1 cellular context compared by ENCODE assay signal in genomic region chr3:12766541-12766940, GRCh38.
TF ChIP-seq lines count a peak whose summit lies in the region.

No MANE protein-coding gene starts in this region.

TF ChIP-seq in IMR-90, 13 proteins besides CTCF, POLR2A, EP300 and RAD21 (continued from another document):
- TF ChIP-seq SMC3 (IDR thresholded peaks at IDR 0.05; ENCODE audit: low read depth, low read length) (no peak), MXI1 (IDR thresholded peaks at IDR 0.05; ENCODE audit: borderline replicate concordance, low read depth, low read length) (no peak), MAZ (IDR thresholded peaks at IDR 0.05; ENCODE audit: borderline replicate concordance, low read depth, low read length) (no peak), USF2 (IDR thresholded peaks at IDR 0.05; ENCODE audit: low read depth, low read length) (no peak), CEBPB (IDR thresholded peaks at IDR 0.05; ENCODE audit: low read depth, low read length) (no peak), FOS (IDR thresholded peaks at IDR 0.05; ENCODE audit: low read depth, low read length) (no peak), RFX5 (IDR thresholded peaks at IDR 0.05; ENCODE audit: low read depth, low read length) (no peak), BHLHE40 (IDR thresholded peaks at IDR 0.05; ENCODE audit: low read depth, low read length) (no peak)
TF ChIP-seq in IMR-90: peak in this region for 0.
